ENCODE assay signal across 19 cellular contexts in genomic region chr12:3061129-3061857, GRCh38. TPM values are rescaled to one million over a fixed set of nuclear protein-coding genes. Genes with fewer than 3 reads are reported as not detected.
A peak's percentile ranks its signal among the peaks of the same experiment; 100 is the strongest.
DNase-seq lines count a peak whose midpoint lies in the region; ATAC-seq, FAIRE-seq and TF ChIP-seq lines count a peak whose summit lies in the region.
"Had no signal": no experiment of that assay in that cellular context is flagged by ENCODE, and none has a peak within 500 bp of the region (broad histone marks: within the 10 kb centered on the region; RNA-seq: fewer than 3 reads in every experiment).

No MANE protein-coding gene starts in this region.

- H3K27ac ChIP-seq in SK-N-SH (ENCODE audit: low read depth in 2 of 2, low read length in 1 of 2) (no peak overlapping the region), H1 (ENCODE audit: low read depth, low read length) (no peak overlapping the region), gastrocnemius medialis (no peak overlapping the region)
- H3K27ac ChIP-seq: coronary artery, foreskin keratinocyte, VCaP had no signal

- no peaks in the 10 kb centered on the region for H3F3A ChIP-seq in SK-N-SH (replicated peaks; ENCODE audit: insufficient read depth)

- H3K9me2 ChIP-seq in SK-N-SH, result no peaks in the 10 kb centered on the region

- H3K79me1 ChIP-seq in H1 (ENCODE audit: low read depth, low read length), result no peaks in the 10 kb centered on the region

- no peak overlapping the region for H3K14ac ChIP-seq in H1 (ENCODE audit: insufficient read length)

- H3K4me1 Mint-ChIP-seq in osteocyte (ENCODE audit: unreplicated experiment), result peaks cover 28% of the 10 kb centered on the region
- no peaks in the 10 kb centered on the region for H3K4me1 Mint-ChIP-seq in T-cell

- H2BK15ac ChIP-seq in H1 (ENCODE audit: low read length), result peak overlapping the region; percentile 33; the same call in 1 of the 2 replicates

- no peak overlapping the region for H4K5ac ChIP-seq in H1 (ENCODE audit: insufficient read length, low read depth, low read length)

- no peak overlapping the region for H3K23ac ChIP-seq in H1 (ENCODE audit: insufficient read length)

- H3K27ac Mint-ChIP-seq in osteocyte (ENCODE audit: unreplicated experiment), result peak overlapping the region; percentile 44
- no peak overlapping the region for H3K27ac Mint-ChIP-seq in T-cell
- H3K27ac Mint-ChIP-seq: activated CD8-positive, alpha-beta memory T cell treated with anti-CD3 and anti-CD28 coated beads, Interleukin-2, amount 10 ng/mL, durations not matched to agents 7 days and 5 days; progenitor cell of endocrine pancreas had no signal

- no peak overlapping the region for H2AK5ac ChIP-seq in H1 (ENCODE audit: low read depth, low read length)

- H3K36me3 Mint-ChIP-seq in osteocyte (ENCODE audit: unreplicated experiment) (peaks cover 3% of the 10 kb centered on the region), T-cell (no peaks in the 10 kb centered on the region)
- H3K36me3 Mint-ChIP-seq: activated CD8-positive, alpha-beta memory T cell treated with anti-CD3 and anti-CD28 coated beads, Interleukin-2, amount 10 ng/mL, durations not matched to agents 7 days and 5 days had no signal

- TF ChIP-seq EP300 in SK-N-SH (IDR thresholded peaks at IDR 0.05; ENCODE audit: borderline replicate concordance in 1 of 2, low read depth in 1 of 2, low read length in 1 of 2) (no peak), H1 (IDR thresholded peaks at IDR 0.05; ENCODE audit: borderline replicate concordance in 1 of 2, low read depth in 2 of 2, low read length in 2 of 2) (no peak)

- CTCF ChIA-PET in BJ (lab: Yijun Ruan, JAX) (interaction anchor here (0.8 to 2.0 kb wide), 5 partner anchors 12 to 214 kb away, joined by 3 to 15 read pairs (median 6); no protein-coding TSS in a partner anchor), SK-N-SH (lab: Yijun Ruan, JAX) (interaction anchor here (1.1 to 3.3 kb wide), 4 partner anchors 11 to 214 kb away, joined by 4 to 20 read pairs (median 12); no protein-coding TSS in a partner anchor), H1 (lab: Charles Lee; ENCODE audit: partially characterized antibody) (interaction anchor here (1.1 to 4.7 kb wide), 4 partner anchors 11 to 47 kb away, joined by 3 to 26 read pairs (median 8); no protein-coding TSS in a partner anchor), T-cell (lab: Charles Lee) (no interaction called here)

- ATAC-seq in HG02852 (IDR thresholded peaks at IDR 0.05; ENCODE audit: unreplicated experiment) (no peak), T-cell (replicated peaks in 1 of 4) (no peak), GM21576 (IDR thresholded peaks at IDR 0.05; ENCODE audit: unreplicated experiment) (no peak), gastrocnemius medialis (no peak)
- ATAC-seq: activated CD8-positive, alpha-beta memory T cell treated with anti-CD3 and anti-CD28 coated beads, Interleukin-2, amount 10 ng/mL, durations not matched to agents 7 days and 5 days; foreskin keratinocyte had no signal

- H3K4me1 ChIP-seq in SK-N-SH (ENCODE audit: control insufficient read depth in 1 of 2, insufficient read depth in 2 of 2, low read depth in 1 of 2, low read length in 1 of 2) (no peaks in the 10 kb centered on the region), H1 (replicated peaks in 1 of 4; ENCODE audit: control insufficient read depth in 3 of 4, insufficient read depth in 4 of 4, low read length in 3 of 4) (peaks cover 0 to 10% (median 3%) of the 10 kb centered on the region in 4 experiments; a peak in 4 of 7 replicates), gastrocnemius medialis (no peaks in the 10 kb centered on the region)
- H3K4me1 ChIP-seq: foreskin keratinocyte had no signal

- no peaks in the 10 kb centered on the region for H3K79me2 ChIP-seq in SK-N-SH (ENCODE audit: insufficient read depth)
- H3K79me2 ChIP-seq in H1 (ENCODE audit: control insufficient read depth in 1 of 2, insufficient read depth in 2 of 2, low read length in 2 of 2), result no peaks in the 10 kb centered on the region

- H3K23me2 ChIP-seq in H1 (ENCODE audit: low read depth, low read length), result no peaks in the 10 kb centered on the region

- no peak overlapping the region; the same call in 1 of the 2 replicates for H2BK20ac ChIP-seq in H1 (ENCODE audit: low read length)

- TF ChIP-seq POLR2A in H1 (IDR thresholded peaks at IDR 0.05; ENCODE audit: control extremely low read depth in 1 of 2, low read depth in 2 of 2, low read length in 2 of 2), result no peak
- no peak for TF ChIP-seq POLR2A in gastrocnemius medialis (IDR thresholded peaks at IDR 0.05)

- no peaks in the 10 kb centered on the region for H3K27me3 Mint-ChIP-seq in osteocyte (ENCODE audit: unreplicated experiment)
- H3K27me3 Mint-ChIP-seq in T-cell, result peaks cover 25 to 31% of the 10 kb centered on the region in 2 donors

- peak overlapping the region; percentile 10; the same call in 1 of the 2 replicates for H2BK12ac ChIP-seq in H1 (ENCODE audit: low read depth, low read length)

- POLR2A ChIA-PET in BJ (lab: Charles Lee), result no interaction called here
- POLR2A ChIA-PET in SK-N-SH (lab: Yijun Ruan, JAX), result no interaction called here
- POLR2A ChIA-PET in H1 (lab: Charles Lee; ENCODE audit: partially characterized antibody), result interaction anchor here (0.6 kb wide), 1 partner anchor 16 kb away, joined by 3 read pairs; no protein-coding TSS in a partner anchor
- POLR2A ChIA-PET in T-cell (lab: Charles Lee), result no interaction called here

- H3K4me3 ChIP-seq in BJ (ENCODE audit: low read depth, low read length) (no peak overlapping the region), SK-N-SH (ENCODE audit: low read depth in 2 of 2, low read length in 1 of 2) (no peak overlapping the region), H1 (ENCODE audit: extremely low read depth in 1 of 4, insufficient read depth in 2 of 4, low read depth in 3 of 4, low read length in 4 of 4) (no peak overlapping the region), gastrocnemius medialis (no peak overlapping the region)
- H3K4me3 ChIP-seq: coronary artery had no signal

- no peak overlapping the region for H4K91ac ChIP-seq in H1 (replicated peaks; ENCODE audit: insufficient read length, low read length)

- no peak overlapping the region for H2BK120ac ChIP-seq in H1 (replicated peaks; ENCODE audit: low read depth, low read length)

- intact Hi-C loops in gastrocnemius medialis (cut with DNase I; ENCODE audit: low total_unique reads), result no loop called here

- H3K36me3 ChIP-seq in BJ (ENCODE audit: control insufficient read depth, insufficient read depth, low read length), result no peaks in the 10 kb centered on the region
- no peaks in the 10 kb centered on the region for H3K36me3 ChIP-seq in SK-N-SH (replicated peaks in 1 of 2; ENCODE audit: control insufficient read depth in 1 of 2, insufficient read depth in 2 of 2, low read length in 1 of 2)
- H3K36me3 ChIP-seq in H1 (ENCODE audit: control insufficient read depth in 2 of 4, insufficient read depth in 4 of 4, low read length in 3 of 4), result no peaks in the 10 kb centered on the region
- H3K36me3 ChIP-seq in gastrocnemius medialis, result no peaks in the 10 kb centered on the region

- no peak overlapping the region for H4K8ac ChIP-seq in H1 (ENCODE audit: extremely low read depth, insufficient read depth, low read length)

- H4K20me1 ChIP-seq in SK-N-SH (ENCODE audit: insufficient read depth) (no peaks in the 10 kb centered on the region), H1 (replicated peaks in 1 of 2; ENCODE audit: control insufficient read depth in 1 of 2, insufficient read depth in 2 of 2, low read length in 2 of 2) (no peaks in the 10 kb centered on the region)

- H3K9me3 ChIP-seq in SK-N-SH, result no peaks in the 10 kb centered on the region; the same call in 1 of the 2 replicates
- H3K9me3 ChIP-seq in H1 (ENCODE audit: insufficient read depth in 2 of 2, low read depth in 1 of 2, low read length in 1 of 2), result peaks cover 6 to 8% of the 10 kb centered on the region in 2 experiments; a peak in 2 of 4 replicates
- H3K9me3 ChIP-seq in gastrocnemius medialis, result no peaks in the 10 kb centered on the region

- FAIRE-seq in H1 (lab: Jason Lieb, UNC), result no peak
- FAIRE-seq: H54, keratinocyte had no signal

- in situ Hi-C loops in gastrocnemius medialis (cut with MboI; ENCODE audit: low sequenced_read_pairs in 4 of 4), result no loop called here

- no peak overlapping the region for H3K56ac ChIP-seq in H1 (replicated peaks; ENCODE audit: insufficient read length, low read depth, low read length)

- no peak overlapping the region for H3K9ac ChIP-seq in SK-N-SH
- no peak overlapping the region for H3K9ac ChIP-seq in H1 (replicated peaks in 1 of 4; ENCODE audit: extremely low read depth in 1 of 4, low read depth in 3 of 4, low read length in 3 of 4)

- H2AFZ ChIP-seq in SK-N-SH (ENCODE audit: low read depth) (no peak overlapping the region), H1 (ENCODE audit: low read length) (no peak overlapping the region)

- H3K4me3 Mint-ChIP-seq in osteocyte (ENCODE audit: unreplicated experiment) (no peak overlapping the region), T-cell (no peak overlapping the region)
- H3K4me3 Mint-ChIP-seq: activated CD8-positive, alpha-beta memory T cell treated with anti-CD3 and anti-CD28 coated beads, Interleukin-2, amount 10 ng/mL, durations not matched to agents 7 days and 5 days had no signal

- WGBS in SK-N-SH (ENCODE audit: low lambda C conversion rate), result 49% methylated on average over 5 of the region's 6 CpGs
- WGBS in H1 (ENCODE audit: extremely low coverage in 1 of 2, insufficient coverage in 1 of 2, insufficient read length in 1 of 2, insufficient replicate concordance in 2 of 2, low coverage in 1 of 2, low lambda C conversion rate in 2 of 2, missing lambda C conversion rate in 1 of 2), 2 experiments, result 84% methylated on average over 6 of the region's 6 CpGs; no CpG with 5 or more reads in 1 of the 2 experiments

- peaks cover 4% of the 10 kb centered on the region for H3K9me3 Mint-ChIP-seq in osteocyte (ENCODE audit: unreplicated experiment)
- H3K9me3 Mint-ChIP-seq in T-cell, result peaks cover 0 to 9% (median 4%) of the 10 kb centered on the region in 3 donors

- no peak for TF ChIP-seq RAD21 in SK-N-SH (IDR thresholded peaks at IDR 0.05; ENCODE audit: low read length)
- TF ChIP-seq RAD21 in H1 (IDR thresholded peaks at IDR 0.05 in 1 of 2, conservative IDR thresholded peaks at IDR 0.05 in 1 of 2; ENCODE audit: low read depth in 2 of 2, low read length in 2 of 2), result no peak

- TF ChIP-seq CTCF in BJ (IDR thresholded peaks at IDR 0.05; ENCODE audit: insufficient read depth, low read depth, low read length) (no peak), SK-N-SH (IDR thresholded peaks at IDR 0.05) (no peak), H1 (IDR thresholded peaks at IDR 0.05; ENCODE audit: control extremely low read depth in 1 of 3, insufficient read depth in 1 of 3, low read depth in 1 of 3, low read length in 3 of 3) (no peak), osteocyte (IDR thresholded peaks at IDR 0.05) (no peak), gastrocnemius medialis (IDR thresholded peaks at IDR 0.05 in 4 of 5, conservative IDR thresholded peaks at IDR 0.05 in 1 of 5) (no peak)

- no peak overlapping the region for H2BK5ac ChIP-seq in H1 (ENCODE audit: low read depth, low read length)

- peak overlapping the region; percentile 5; the same call in 1 of the 2 replicates for H3K4me2 ChIP-seq in SK-N-SH
- no peak overlapping the region for H3K4me2 ChIP-seq in H1 (ENCODE audit: insufficient read depth in 1 of 2, low read depth in 2 of 2, low read length in 2 of 2)

- no peak overlapping the region for H3K4ac ChIP-seq in H1 (replicated peaks; ENCODE audit: insufficient read length, low read depth, low read length)

- no peak overlapping the region for H3K18ac ChIP-seq in H1 (ENCODE audit: extremely low read depth, low read length)

- H3K27me3 ChIP-seq in BJ (ENCODE audit: control insufficient read depth, insufficient read depth, low read length), result peaks cover 7% of the 10 kb centered on the region
- H3K27me3 ChIP-seq in SK-N-SH (ENCODE audit: insufficient read depth), result no peaks in the 10 kb centered on the region
- H3K27me3 ChIP-seq in H1 (replicated peaks in 1 of 4; ENCODE audit: control insufficient read depth in 3 of 4, extremely low read depth in 1 of 4, insufficient read depth in 3 of 4, low read length in 3 of 4), result no peaks in the 10 kb centered on the region; a peak in 1 of 7 replicates
- H3K27me3 ChIP-seq in gastrocnemius medialis, result no peaks in the 10 kb centered on the region

- DNase-seq in BJ (ENCODE audit: low read depth) (peak; percentile 55), SK-N-SH (no peak), H1 (ENCODE audit: low read depth in 1 of 2, low spot score in 2 of 2) (no peak), osteocyte (ENCODE audit: extremely low spot score, unreplicated experiment) (no peak), T-cell (no peak), gastrocnemius medialis (no peak)
- DNase-seq: activated CD8-positive, alpha-beta memory T cell treated with anti-CD3 and anti-CD28 coated beads, Interleukin-2, amount 10 ng/mL, durations not matched to agents 7 days and 5 days; activated naive CD4-positive, alpha-beta T cell treated with anti-CD3 and anti-CD28 coated beads, Interleukin-2, amount 50 U/mL, for 16 hours; foreskin keratinocyte; NCI-H187 treated with DMSO at 0.1 percent for 48 hours; NK-92 treated with Interleukin-12 subunit alpha and Interleukin-12 subunit beta, amount 100 ng/mL, for 24 hours; stimulated activated CD8-positive, alpha-beta memory T cell treated with anti-CD3 and anti-CD28 coated beads, Interleukin-4, amount 100 ng/mL, for 48 hours had no signal

RNA-seq across cellular contexts. Expression of gene TSPAN9, which starts 15.9 kb away (rescaled TPM):
- 45.2 and 67.0 TPM in 2 replicates for polyA plus RNA-seq in BJ (2011; rRNA removed)
- polyA minus RNA-seq in BJ (2011; rRNA and poly(A)+ RNA removed), result 20.1 and 25.6 TPM in 2 replicates
- 34.9 and 40.1 TPM in 2 replicates for polyA plus RNA-seq in SK-N-SH (2012; rRNA removed)
- 22.9 and 33.7 TPM in 2 replicates for polyA plus RNA-seq in SK-N-SH (2012; cell fraction: cytosol; rRNA removed)
- polyA plus RNA-seq in SK-N-SH (2012; cell fraction: nucleus; rRNA removed), result 40.6 and 55.1 TPM in 2 replicates
- total RNA-seq in H1 (2021; fragmentation: NEBNext Ultra II Directional; extraction: Animal tissue kit (Norgen Biotek cat#: 25700)), result 26.1 and 29.1 TPM in 2 replicates
- polyA plus RNA-seq in H1 (2011; rRNA removed), result 11.5 and 20.7 TPM in 2 replicates
- polyA plus RNA-seq in H1 (2011; cell fraction: cytosol; rRNA removed), result 18.5 TPM
- 28.8 TPM for polyA plus RNA-seq in H1 (2011; cell fraction: nucleus; rRNA removed)
- 12.7 to 19.8 TPM (median 17.2 TPM) in 4 replicates for polyA plus RNA-seq in H1 (2012, experiment 1 of 2)
- polyA plus RNA-seq in H1 (2012, experiment 2 of 2), result 14.9 TPM
- polyA plus RNA-seq in H1 (2013, experiment 1 of 2), result 20.1 TPM
- 22.9 TPM for polyA plus RNA-seq in H1 (2013, experiment 2 of 2)
- polyA minus RNA-seq in H1 (2011; rRNA and poly(A)+ RNA removed), result 22.9 and 41.1 TPM in 2 replicates
- 7.2 TPM for polyA minus RNA-seq in H1 (2011; cell fraction: cytosol; rRNA and poly(A)+ RNA removed)
- 17.2 TPM for polyA minus RNA-seq in H1 (2011; cell fraction: nucleus; rRNA and poly(A)+ RNA removed)
- 102 and 114 TPM in 2 replicates for total RNA-seq in osteocyte
- 1 to 10 TPM in 1 of 5 donors, under 1 TPM in 4; 0.56 to 1.1 (median 0.70) TPM for total RNA-seq in T-cell
- 1 to 10 TPM; 4.7 to 9.4 (median 7.4) TPM for total RNA-seq in gastrocnemius medialis
- total RNA-seq: activated CD8-positive, alpha-beta memory T cell treated with anti-CD3 and anti-CD28 coated beads, Interleukin-2, amount 10 ng/mL, durations not matched to agents 7 days and 5 days had no signal

Comparison
In these comparisons a context has a peak if more than half of its experiments do, and no peak if none do; other contexts are left out.
1. CTCF ChIA-PET loops: an anchor here in BJ (0.8 to 2.0 kb wide), SK-N-SH (1.1 to 3.3 kb wide) and H1 (1.1 to 4.7 kb wide); none called in T-cell.